8 cellular contexts compared by ENCODE assay signal in the genomic region with DNA sequence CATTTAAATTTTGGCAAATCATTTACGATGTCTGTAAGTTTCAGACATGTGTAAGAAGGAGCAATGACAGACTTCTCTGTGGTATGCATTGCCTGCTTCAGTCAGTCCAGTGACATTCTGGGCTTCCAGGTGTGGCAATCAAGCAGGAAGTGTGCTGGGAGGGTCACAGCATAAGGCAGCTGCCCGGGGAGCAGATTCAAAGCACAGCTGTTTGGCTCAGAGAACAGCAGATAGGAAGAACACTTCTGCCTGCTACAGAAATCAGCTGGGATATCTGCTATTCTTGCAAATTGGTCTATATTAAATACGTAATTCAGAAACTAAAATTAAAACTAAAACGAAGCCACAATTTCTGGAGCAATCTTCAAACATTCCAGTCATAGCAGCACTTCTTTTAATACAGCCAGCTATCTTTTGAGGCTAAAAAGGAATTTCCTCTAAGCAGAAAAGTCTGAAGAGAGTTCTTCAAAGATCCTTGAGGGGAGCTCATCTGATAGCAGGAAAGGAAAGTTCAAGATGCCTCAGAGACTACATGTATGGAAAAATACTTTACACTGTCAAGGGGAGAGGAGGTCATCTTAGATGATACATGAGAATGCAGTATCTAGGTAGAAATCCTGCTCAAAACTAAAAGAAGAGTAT. TPM values are rescaled to one million over a fixed set of nuclear protein-coding genes. Genes with fewer than 3 reads are reported as not detected.
DNase-seq lines count a peak whose midpoint lies in the region; ATAC-seq and TF ChIP-seq lines count a peak whose summit lies in the region.

No MANE protein-coding gene starts in this region.

- no peaks in the 10 kb centered on the region for H3K36me3 ChIP-seq in right lobe of liver

- H3K27ac Mint-ChIP-seq in activated B cell treated with CpG ODN at 0.5 μM for 24 hours = no peak overlapping the region

- POLR2A ChIA-PET in activated B cell treated with CpG ODN at 0.5 μM for 24 hours (lab: Charles Lee) = no interaction called here

- H3K4me3 ChIP-seq in GM12864 (ENCODE audit: low read depth, low read length) (no peak overlapping the region), right lobe of liver (no peak overlapping the region)

- no peaks in the 10 kb centered on the region for H3K9me3 ChIP-seq in right lobe of liver

- no peaks in the 10 kb centered on the region for H3K27me3 Mint-ChIP-seq in activated B cell treated with CpG ODN at 0.5 μM for 24 hours

- peaks cover 11% of the 10 kb centered on the region for H3K9me3 Mint-ChIP-seq in activated B cell treated with CpG ODN at 0.5 μM for 24 hours

- ATAC-seq in GM21367 (IDR thresholded peaks at IDR 0.05; ENCODE audit: unreplicated experiment) (peak; percentile 96), HG03469 (IDR thresholded peaks at IDR 0.05; ENCODE audit: unreplicated experiment) (peak; percentile 97), activated B cell treated with CpG ODN at 0.5 μM for 24 hours (ENCODE audit: low read depth) (peak; percentile 54), right lobe of liver (no peak)
- ATAC-seq in activated CD4-positive, CD25-positive, alpha-beta regulatory T cell treated with anti-CD3 and anti-CD28 coated beads, Interleukin-2, amount 50 U/mL, for 24 hours = no peak

- no peak overlapping the region for H3K27ac ChIP-seq in right lobe of liver

- no peaks in the 10 kb centered on the region for H3K36me3 Mint-ChIP-seq in activated B cell treated with CpG ODN at 0.5 μM for 24 hours (ENCODE audit: low read depth)

- H3K4me1 ChIP-seq in right lobe of liver = no peaks in the 10 kb centered on the region

- intact Hi-C loops in activated B cell treated with CpG ODN at 0.5 μM for 24 hours (cut with micrococcal nuclease) = no loop called here
- intact Hi-C loops in right lobe of liver (cut with DNase I) = no loop called here

- H3K4me1 Mint-ChIP-seq in activated B cell treated with CpG ODN at 0.5 μM for 24 hours = peaks cover 7% of the 10 kb centered on the region

- DNase-seq in GM12864 (ENCODE audit: low read depth) = peak; percentile 19
- no peak for DNase-seq in activated B cell treated with CpG ODN at 0.5 μM for 24 hours
- DNase-seq in mucosa of gallbladder (ENCODE audit: low spot score) = peak; percentile 16
- DNase-seq in NCI-H128 (lab: John Stamatoyannopoulos, UW; ENCODE audit: unreplicated experiment) = no peak
- no peak for DNase-seq in right lobe of liver

- 24% methylated on average over 4 of the region's 4 CpGs for WGBS in right lobe of liver (ENCODE audit: insufficient coverage, low coverage, low lambda C conversion rate, missing lambda C conversion rate)

- no peak for TF ChIP-seq POLR2A in right lobe of liver (IDR thresholded peaks at IDR 0.05)

- no peaks in the 10 kb centered on the region for H3K27me3 ChIP-seq in right lobe of liver

- CTCF ChIA-PET in activated B cell treated with CpG ODN at 0.5 μM for 24 hours (lab: Charles Lee) = interaction anchor here (0.7 kb wide), 1 partner anchor 139 kb away, joined by 3 read pairs; no protein-coding TSS in a partner anchor

- no peak for TF ChIP-seq CTCF in GM12864 (IDR thresholded peaks at IDR 0.05; ENCODE audit: low read depth, low read length, missing control alignments)
- no peak for TF ChIP-seq CTCF in activated B cell treated with CpG ODN at 0.5 μM for 24 hours (IDR thresholded peaks at IDR 0.05)
- no peak for TF ChIP-seq CTCF in right lobe of liver (IDR thresholded peaks at IDR 0.05)

- H3K4me3 Mint-ChIP-seq in activated B cell treated with CpG ODN at 0.5 μM for 24 hours = no peak overlapping the region

RNA-seq across cellular contexts. Expression of gene GALNT7, which starts 47.4 kb away (rescaled TPM):
- total RNA-seq in activated B cell treated with CpG ODN at 0.5 μM for 24 hours (15.3 and 16.9 TPM in 2 replicates), mucosa of gallbladder (45.3 TPM), right lobe of liver (1 to 10 TPM in 4 of 6 experiments, under 1 TPM in 2; 0.62 to 2.2 (median 1.4) TPM)

Comparison
In these comparisons a context has a peak if more than half of its experiments do, and no peak if none do; other contexts are left out.
1. DNase-seq: peak in GM12864 (single experiment) and mucosa of gallbladder (single experiment); none in activated B cell treated with CpG ODN at 0.5 μM for 24 hours (single experiment), NCI-H128 (single experiment) and right lobe of liver (0 of 3).
2. ATAC-seq: peak in GM21367 (single experiment), HG03469 (single experiment) and activated B cell treated with CpG ODN at 0.5 μM for 24 hours (single experiment); none in right lobe of liver (0 of 4) and activated CD4-positive, CD25-positive, alpha-beta regulatory T cell treated with anti-CD3 and anti-CD28 coated beads, Interleukin-2, amount 50 U/mL, for 24 hours (0 of 2).